18 cellular contexts compared by ENCODE assay signal in the genomic region with DNA sequence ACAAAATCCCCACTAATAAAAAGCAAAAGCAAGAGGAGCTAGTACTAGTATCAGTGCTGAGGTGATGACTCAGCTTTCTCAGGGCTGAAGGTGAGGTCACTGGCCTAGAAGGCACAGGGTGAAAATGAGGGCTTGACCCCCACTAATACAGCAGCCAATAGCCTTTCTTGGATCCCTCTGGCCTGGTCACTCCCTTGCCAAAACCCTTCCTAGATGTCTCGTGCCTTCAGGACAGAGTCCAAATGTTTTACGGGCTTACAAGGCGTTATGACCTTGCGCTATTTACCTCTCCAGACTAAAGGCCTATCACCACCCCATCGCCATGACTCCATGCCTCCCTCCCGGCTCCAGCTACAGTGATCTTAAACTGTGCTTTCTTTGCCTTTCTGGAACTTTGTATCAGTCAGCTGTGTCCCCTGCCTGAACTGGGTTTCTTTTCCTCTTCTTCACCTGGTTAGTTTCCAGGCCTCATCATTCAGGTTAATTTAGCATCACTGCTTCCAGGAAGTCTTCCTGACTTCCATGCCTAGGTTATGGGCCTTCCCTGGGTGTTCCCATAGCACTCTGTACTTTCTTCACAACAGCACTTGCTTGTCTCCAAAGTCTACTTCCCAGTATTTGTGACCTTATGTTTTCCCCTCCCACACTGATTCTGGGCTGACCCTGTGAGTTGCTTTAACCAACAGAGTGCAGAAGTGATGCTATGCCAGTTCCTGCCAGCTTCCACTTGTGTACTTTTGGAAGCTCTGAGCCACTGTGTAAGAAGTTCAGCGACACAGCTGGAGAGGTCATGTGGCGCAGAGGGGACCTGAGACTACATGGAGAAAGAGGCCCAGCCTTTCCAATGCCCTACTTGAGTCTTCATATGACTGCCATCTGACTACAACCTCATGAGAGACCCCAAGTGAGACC. TPM values are rescaled to one million over a fixed set of nuclear protein-coding genes. Genes with fewer than 3 reads are reported as not detected.
"Had no signal": no experiment of that assay in that cellular context is flagged by ENCODE, and none has a peak within 500 bp of the region (broad histone marks: within the 10 kb centered on the region; RNA-seq: fewer than 3 reads in every experiment).

No MANE protein-coding gene starts in this region.

- H3K4me3 ChIP-seq: cardiac muscle cell, gastrocnemius medialis, lung, testis had no signal

- ATAC-seq: activated naive CD8-positive, alpha-beta T cell treated with anti-CD3 and anti-CD28 coated beads, Interleukin-2, amount 50 U/mL, for 24 hours; gastrocnemius medialis; natural killer cell treated with Interleukin-12 subunit alpha and Interleukin-12 subunit beta and Interleukin-15 and Interleukin-18, amount 100 ng/mL, for 72 hours; stimulated activated naive CD8-positive, alpha-beta T cell treated with anti-CD3 and anti-CD28 coated beads, Interleukin-15, amount 100 ng/mL, for 72 hours had no signal

- H3K27me3 ChIP-seq: cardiac muscle cell, gastrocnemius medialis, testis had no signal

- H3K4me3 Mint-ChIP-seq: activated naive CD8-positive, alpha-beta T cell treated with anti-CD3 and anti-CD28 coated beads, Interleukin-2, amount 50 U/mL, for 24 hours; activated T-cell treated with anti-CD3 and anti-CD28 coated beads, Interleukin-2, amount 50 U/mL, for 24 hours; natural killer cell treated with Interleukin-12 subunit alpha and Interleukin-12 subunit beta and Interleukin-15 and Interleukin-18, amount 100 ng/mL, for 72 hours; stimulated activated naive CD8-positive, alpha-beta T cell treated with anti-CD3 and anti-CD28 coated beads, Interleukin-15, amount 100 ng/mL, for 72 hours had no signal

- H3K27ac ChIP-seq: cardiac muscle cell, testis had no signal

- FAIRE-seq: colon, kidney had no signal

- DNase-seq: activated CD4-positive, alpha-beta T cell treated with anti-CD3 and anti-CD28 coated beads, Interleukin-2, amount 50 U/mL, for 4 hours; activated CD4-positive, CD25-positive, alpha-beta regulatory T cell treated with anti-CD3 and anti-CD28 coated beads, Interleukin-2, amount 50 U/mL, for 72 hours; activated gamma-delta T cell; activated naive CD8-positive, alpha-beta T cell treated with anti-CD3 and anti-CD28 coated beads, Interleukin-2, amount 50 U/mL, for 24 hours; activated T-cell treated with anti-CD3 and anti-CD28 coated beads, Interleukin-2, amount 50 U/mL, for 24 hours; effector CD4-positive, alpha-beta T cell; gastrocnemius medialis; kidney; occipital lobe; stimulated activated CD4-positive, alpha-beta T cell treated with anti-CD3 and anti-CD28 coated beads, Interleukin-4, amount 100 ng/mL, for 1 hour; stimulated activated CD8-positive, alpha-beta memory T cell treated with anti-CD3 and anti-CD28 coated beads, Interleukin-4, amount 100 ng/mL, for 48 hours; stimulated activated naive CD8-positive, alpha-beta T cell treated with anti-CD3 and anti-CD28 coated beads, Interleukin-15, amount 100 ng/mL, for 72 hours; testis had no signal

- H3K9me3 Mint-ChIP-seq: activated naive CD8-positive, alpha-beta T cell treated with anti-CD3 and anti-CD28 coated beads, Interleukin-2, amount 50 U/mL, for 24 hours; activated T-cell treated with anti-CD3 and anti-CD28 coated beads, Interleukin-2, amount 50 U/mL, for 24 hours; natural killer cell treated with Interleukin-12 subunit alpha and Interleukin-12 subunit beta and Interleukin-15 and Interleukin-18, amount 100 ng/mL, for 72 hours; stimulated activated naive CD8-positive, alpha-beta T cell treated with anti-CD3 and anti-CD28 coated beads, Interleukin-15, amount 100 ng/mL, for 72 hours had no signal

- H3K36me3 ChIP-seq: cardiac muscle cell, gastrocnemius medialis had no signal

- H3K27ac Mint-ChIP-seq: activated naive CD8-positive, alpha-beta T cell treated with anti-CD3 and anti-CD28 coated beads, Interleukin-2, amount 50 U/mL, for 24 hours; activated T-cell treated with anti-CD3 and anti-CD28 coated beads, Interleukin-2, amount 50 U/mL, for 24 hours; natural killer cell treated with Interleukin-12 subunit alpha and Interleukin-12 subunit beta and Interleukin-15 and Interleukin-18, amount 100 ng/mL, for 72 hours had no signal

- H3K9me3 ChIP-seq: gastrocnemius medialis, testis had no signal

RNA-seq across cellular contexts. Expression of gene PCDH1, which starts 41.3 kb away (rescaled TPM):
- total RNA-seq: T-helper 2 cell treated with Interferon-gamma antibody and Interleukin-4, amounts not matched to agents 100 ng/mL and 5 ng/mL, for 36 hours had no signal
